23 cellular contexts compared by ENCODE assay signal in the genomic region with DNA sequence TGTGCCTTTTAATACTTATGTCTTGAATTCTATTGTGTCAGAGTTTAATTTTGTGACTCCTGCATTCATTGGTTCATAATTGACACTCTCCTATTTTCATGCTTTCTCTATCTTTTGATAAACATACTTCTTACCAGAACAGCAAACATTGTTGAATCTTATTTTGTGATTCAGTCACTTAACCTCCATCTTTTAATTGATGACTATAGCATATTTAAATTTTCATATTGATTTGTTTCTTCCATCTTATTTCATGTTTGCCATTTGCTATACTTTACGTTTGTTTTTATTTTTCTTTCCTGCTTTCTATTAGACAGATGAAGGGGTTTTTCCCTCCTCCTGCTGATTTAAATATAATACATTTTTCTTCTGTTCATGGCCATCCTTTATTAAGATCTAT.
DNase-seq lines count a peak whose midpoint lies in the region; ATAC-seq, FAIRE-seq and TF ChIP-seq lines count a peak whose summit lies in the region.
"Had no signal": no experiment of that assay in that cellular context is flagged by ENCODE, and none has a peak within 500 bp of the region (broad histone marks: within the 10 kb centered on the region; RNA-seq: fewer than 3 reads in every experiment).

No MANE protein-coding gene starts in this region.

- H3K9me1 ChIP-seq in IMR-90 (ENCODE audit: insufficient read depth, low read length), result no peaks in the 10 kb centered on the region

- H3K14ac ChIP-seq in IMR-90 (replicated peaks; ENCODE audit: low read depth, low read length), result no peak overlapping the region

- ATAC-seq in IMR-90 (ENCODE audit: low read depth) (no peak), GM19035 (IDR thresholded peaks at IDR 0.05; ENCODE audit: unreplicated experiment) (no peak)

- TF ChIP-seq RAD21 in IMR-90 (IDR thresholded peaks at IDR 0.05; ENCODE audit: low read length), result no peak

- no peak for TF ChIP-seq POLR2A in IMR-90 (IDR thresholded peaks at IDR 0.05; ENCODE audit: low read depth, low read length)

- no peak overlapping the region for H3K4me2 ChIP-seq in IMR-90 (ENCODE audit: low read depth, low read length)
- H3K4me2 ChIP-seq: BLaER1 treated with 17β-estradiol and CSF1 and Interleukin-3, amounts not matched to agents 10 nM and 100 nM had no signal

- no peak overlapping the region for H3K23ac ChIP-seq in IMR-90 (ENCODE audit: low read depth, low read length)

- in situ Hi-C loops in IMR-90 (cut with MboI; ENCODE audit: low sequenced_read_pairs), result no loop called here
- in situ Hi-C loops in GM13977 (cut with MboI; ENCODE audit: low pct_unique_long_range_greater_than_20kb, low sequenced_read_pairs, unreplicated experiment), result no loop called here

- H3K36me3 Mint-ChIP-seq in activated CD4-positive, alpha-beta T cell treated with anti-CD3 and anti-CD28 coated beads, Interleukin-2, amount 10 ng/mL, durations not matched to agents 7 days and 5 days (ENCODE audit: low read depth), result no peaks in the 10 kb centered on the region
- H3K36me3 Mint-ChIP-seq: CD14-positive monocyte; CD8-positive, alpha-beta memory T cell had no signal

- DNase-seq in activated CD4-positive, alpha-beta T cell treated with anti-CD3 and anti-CD28 coated beads, Interleukin-2, amount 10 ng/mL, durations not matched to agents 7 days and 5 days, result no peak
- no peak for DNase-seq in activated CD4-positive, alpha-beta T cell treated with anti-CD3 and anti-CD28 coated beads, Interleukin-2, amount 50 U/mL, for 1 hour
- DNase-seq in IMR-90 (no peak), kidney (no peak), GM13977 (ENCODE audit: low spot score) (no peak)
- DNase-seq in stimulated activated CD4-positive, alpha-beta T cell treated with anti-CD3 and anti-CD28 coated beads, Interleukin-15, amount 100 ng/mL, for 24 hours, result no peak
- DNase-seq: AML-193; BE2C; CD4-positive, alpha-beta T cell; CD8-positive, alpha-beta memory T cell; DMS53; DMS79 treated with DMSO at 0.1 percent for 48 hours; GF-D8; GM23248; H7; HCEC 1CT had no signal

- H4K8ac ChIP-seq in IMR-90 (ENCODE audit: low read depth in 2 of 2, low read length in 2 of 2), result no peak overlapping the region

- H3K4me1 ChIP-seq in IMR-90 (ENCODE audit: control insufficient read depth, insufficient read depth, low read length), result no peaks in the 10 kb centered on the region
- H3K4me1 ChIP-seq in kidney (ENCODE audit: control insufficient read depth in 1 of 2, insufficient read depth in 1 of 2, low read depth in 1 of 2, low read length in 2 of 2), result no peaks in the 10 kb centered on the region
- H3K4me1 ChIP-seq: BE2C had no signal

- POLR2A ChIA-PET in activated CD4-positive, alpha-beta T cell treated with anti-CD3 and anti-CD28 coated beads, Interleukin-2, amount 10 ng/mL, durations not matched to agents 7 days and 5 days (lab: Charles Lee), result no interaction called here
- POLR2A ChIA-PET in IMR-90 (lab: Charles Lee; ENCODE audit: unreplicated experiment), result no interaction called here

- no peaks in the 10 kb centered on the region for H3K4me1 Mint-ChIP-seq in activated CD4-positive, alpha-beta T cell treated with anti-CD3 and anti-CD28 coated beads, Interleukin-2, amount 10 ng/mL, durations not matched to agents 7 days and 5 days
- H3K4me1 Mint-ChIP-seq: CD14-positive monocyte; CD8-positive, alpha-beta memory T cell had no signal

- no peak overlapping the region for H3K4me3 ChIP-seq in IMR-90 (ENCODE audit: insufficient read depth, low read depth, low read length)
- H3K4me3 ChIP-seq in kidney (ENCODE audit: low read length in 2 of 2), result no peak overlapping the region
- H3K4me3 ChIP-seq: BLaER1 treated with 17β-estradiol and CSF1 and Interleukin-3, amounts not matched to agents 10 nM and 100 nM; GM23248 had no signal

- no TSS peak for BruUV-seq in IMR-90 (replicated peaks; lab: Mats Ljungman, UMichigan)

- peak; percentile 76 for FAIRE-seq in kidney (lab: Jason Lieb, UNC)
- FAIRE-seq: GM12891, GM19239, H1 had no signal

- no peak for TF ChIP-seq CTCF in IMR-90 (conservative IDR thresholded peaks at IDR 0.05; ENCODE audit: low read depth, low read length)
- TF ChIP-seq CTCF in kidney (IDR thresholded peaks at IDR 0.05; ENCODE audit: borderline replicate concordance, extremely low read depth, insufficient read depth), result no peak
- TF ChIP-seq CTCF in GM13977 (IDR thresholded peaks at IDR 0.05; ENCODE audit: extremely low read depth, insufficient read depth, missing control alignments), result no peak

- no CpG with 5 or more reads among the region's 1 CpG for WGBS in IMR-90 (ENCODE audit: extremely low coverage in 2 of 2, insufficient read length in 1 of 2), 2 experiments

- H3K9me3 ChIP-seq in IMR-90 (ENCODE audit: control insufficient read depth, insufficient read depth, low read length) (peaks cover 2% of the 10 kb centered on the region; the same call in 1 of the 2 replicates), kidney (ENCODE audit: control insufficient read depth in 1 of 2, low read length in 2 of 2) (no peaks in the 10 kb centered on the region)
- H3K9me3 ChIP-seq: BE2C; BLaER1 treated with 17β-estradiol and CSF1 and Interleukin-3, amounts not matched to agents 10 nM and 100 nM had no signal

- H3K36me3 ChIP-seq in IMR-90 (ENCODE audit: control insufficient read depth, insufficient read depth, low read length) (no peaks in the 10 kb centered on the region), kidney (ENCODE audit: control insufficient read depth in 1 of 2, insufficient read depth in 2 of 2, low read length in 2 of 2) (no peaks in the 10 kb centered on the region)
- H3K36me3 ChIP-seq: BE2C; BLaER1 treated with 17β-estradiol and CSF1 and Interleukin-3, amounts not matched to agents 10 nM and 100 nM had no signal

- H3K18ac ChIP-seq in IMR-90 (ENCODE audit: low read depth, low read length), result no peak overlapping the region

- H4K20me1 ChIP-seq in IMR-90 (ENCODE audit: insufficient read depth, low read length), result no peaks in the 10 kb centered on the region
- H4K20me1 ChIP-seq: BLaER1 treated with 17β-estradiol and CSF1 and Interleukin-3, amounts not matched to agents 10 nM and 100 nM had no signal

- H3K27ac ChIP-seq in IMR-90 (ENCODE audit: insufficient read depth, low read length) (no peak overlapping the region), kidney (ENCODE audit: low read depth in 2 of 2, low read length in 2 of 2) (no peak overlapping the region)
- H3K27ac ChIP-seq: 22Rv1; BLaER1 treated with 17β-estradiol and CSF1 and Interleukin-3, amounts not matched to agents 10 nM and 100 nM; GM23248 had no signal

- H3K4ac ChIP-seq in IMR-90 (ENCODE audit: low read depth, low read length), result no peak overlapping the region

- no peaks in the 10 kb centered on the region for H3K79me1 ChIP-seq in IMR-90 (ENCODE audit: low read depth in 1 of 2, low read length in 2 of 2)

- H2AFZ ChIP-seq in IMR-90 (replicated peaks; ENCODE audit: low read length, poor library complexity), result no peak overlapping the region
- H2AFZ ChIP-seq: GM23248 had no signal

- H2BK120ac ChIP-seq in IMR-90 (ENCODE audit: low read depth, low read length), result no peak overlapping the region

- no peak overlapping the region for H3K4me3 Mint-ChIP-seq in activated CD4-positive, alpha-beta T cell treated with anti-CD3 and anti-CD28 coated beads, Interleukin-2, amount 10 ng/mL, durations not matched to agents 7 days and 5 days
- H3K4me3 Mint-ChIP-seq: CD14-positive monocyte; CD4-positive, alpha-beta T cell; CD8-positive, alpha-beta memory T cell had no signal

- CTCF ChIA-PET in activated CD4-positive, alpha-beta T cell treated with anti-CD3 and anti-CD28 coated beads, Interleukin-2, amount 10 ng/mL, durations not matched to agents 7 days and 5 days (lab: Charles Lee), result no interaction called here
- CTCF ChIA-PET in IMR-90 (lab: Yijun Ruan, JAX), result no interaction called here

- H3K27me3 ChIP-seq in IMR-90 (ENCODE audit: control insufficient read depth, insufficient read depth, low read length), result no peaks in the 10 kb centered on the region; the same call in 1 of the 2 replicates
- H3K27me3 ChIP-seq: BE2C; BLaER1 treated with 17β-estradiol and CSF1 and Interleukin-3, amounts not matched to agents 10 nM and 100 nM had no signal

- intact Hi-C loops in IMR-90 (cut with micrococcal nuclease) (no loop called here), kidney (cut with DNase I) (no loop called here)

- H3K9ac ChIP-seq in IMR-90 (ENCODE audit: low read depth, low read length), result no peak overlapping the region
- no peak overlapping the region for H3K9ac ChIP-seq in kidney (ENCODE audit: low read length in 2 of 2)
- H3K9ac ChIP-seq: BLaER1 treated with 17β-estradiol and CSF1 and Interleukin-3, amounts not matched to agents 10 nM and 100 nM; GM23248 had no signal

- H2BK20ac ChIP-seq in IMR-90 (ENCODE audit: low read depth, low read length), result no peak overlapping the region

- no peak overlapping the region for H4K91ac ChIP-seq in IMR-90 (ENCODE audit: insufficient read depth, low read depth, low read length)

- H3K56ac ChIP-seq in IMR-90 (ENCODE audit: extremely low read depth, insufficient read depth, low read length), result no peak overlapping the region

- peak overlapping the region; percentile 31 for H3K27ac Mint-ChIP-seq in activated CD4-positive, alpha-beta T cell treated with anti-CD3 and anti-CD28 coated beads, Interleukin-2, amount 10 ng/mL, durations not matched to agents 7 days and 5 days
- H3K27ac Mint-ChIP-seq: CD14-positive monocyte; CD4-positive, alpha-beta T cell; CD8-positive, alpha-beta memory T cell had no signal

- H3K27me3 Mint-ChIP-seq in activated CD4-positive, alpha-beta T cell treated with anti-CD3 and anti-CD28 coated beads, Interleukin-2, amount 10 ng/mL, durations not matched to agents 7 days and 5 days, result no peaks in the 10 kb centered on the region
- H3K27me3 Mint-ChIP-seq: CD4-positive, alpha-beta T cell had no signal

- no peak overlapping the region for H2BK15ac ChIP-seq in IMR-90 (ENCODE audit: low read depth, low read length)

- no peak overlapping the region for H2BK5ac ChIP-seq in IMR-90 (ENCODE audit: low read depth, low read length, poor library complexity, severe bottlenecking)

- H2AK9ac ChIP-seq in IMR-90 (replicated peaks; ENCODE audit: low read depth, low read length, poor library complexity), result no peak overlapping the region

- dilution Hi-C loops in IMR-90 (cut with HindIII; ENCODE audit: low sequenced_read_pairs, unreplicated experiment), result no loop called here

- no peaks in the 10 kb centered on the region for H3K9me3 Mint-ChIP-seq in activated CD4-positive, alpha-beta T cell treated with anti-CD3 and anti-CD28 coated beads, Interleukin-2, amount 10 ng/mL, durations not matched to agents 7 days and 5 days
- H3K9me3 Mint-ChIP-seq: CD4-positive, alpha-beta T cell; CD8-positive, alpha-beta memory T cell had no signal

- no peak overlapping the region for H4K5ac ChIP-seq in IMR-90 (ENCODE audit: low read depth, low read length)

- H2AK5ac ChIP-seq in IMR-90 (ENCODE audit: low read depth, low read length), result no peak overlapping the region

TF ChIP-seq in IMR-90, 13 proteins besides CTCF, POLR2A, EP300 and RAD21:
- TF ChIP-seq MAFK (IDR thresholded peaks at IDR 0.05; ENCODE audit: low read depth, low read length) (peak; percentile 67; the same call in 1 of the 2 replicates), MXI1 (IDR thresholded peaks at IDR 0.05; ENCODE audit: borderline replicate concordance, low read depth, low read length) (no peak)
TF ChIP-seq in IMR-90: peak in this region for 1.
